Comparison of ENCODE assay signal across 16 cellular contexts in genomic region chr1:168833801-168834224, GRCh38.
A peak's percentile ranks its signal among the peaks of the same experiment; 100 is the strongest.
DNase-seq lines count a peak whose midpoint lies in the region; ATAC-seq and TF ChIP-seq lines count a peak whose summit lies in the region.
"Had no signal": no experiment of that assay in that cellular context is flagged by ENCODE, and none has a peak within 500 bp of the region (broad histone marks: within the 10 kb centered on the region; RNA-seq: fewer than 3 reads in every experiment).

No MANE protein-coding gene starts in this region.

- intact Hi-C loops in Right ventricle myocardium inferior (cut with DNase I) (loop anchor here (5.0 kb wide), 1 partner anchor 273 kb away; the partner anchor contains the start of gene ATP1B1), left ventricle myocardium superior (cut with micrococcal nuclease) (no loop called here), transverse colon (cut with DNase I; ENCODE audit: low total_unique reads) (no loop called here)

- no peaks in the 10 kb centered on the region for H3K27me3 Mint-ChIP-seq in activated naive CD8-positive, alpha-beta T cell treated with anti-CD3 and anti-CD28 coated beads for 36 hours
- no peaks in the 10 kb centered on the region for H3K27me3 Mint-ChIP-seq in activated T-cell treated with anti-CD3 and anti-CD28 coated beads, Interleukin-2, amount 50 U/mL, for 24 hours
- H3K27me3 Mint-ChIP-seq: dendritic cell treated with granulocyte-macrophage colony-stimulating factor and Interleukin-4, amounts not matched to agents 40 ng/mL and 50 ng/mL, for 4 days had no signal

- peak overlapping the region; percentile 55 for H3K27ac Mint-ChIP-seq in activated naive CD8-positive, alpha-beta T cell treated with anti-CD3 and anti-CD28 coated beads for 36 hours
- no peak overlapping the region for H3K27ac Mint-ChIP-seq in activated T-cell treated with anti-CD3 and anti-CD28 coated beads, Interleukin-2, amount 50 U/mL, for 24 hours
- H3K27ac Mint-ChIP-seq: dendritic cell treated with granulocyte-macrophage colony-stimulating factor and Interleukin-4, amounts not matched to agents 40 ng/mL and 50 ng/mL, for 4 days; IgD-negative memory B cell had no signal

- no peaks in the 10 kb centered on the region for H3K9me3 Mint-ChIP-seq in activated naive CD8-positive, alpha-beta T cell treated with anti-CD3 and anti-CD28 coated beads for 36 hours
- no peaks in the 10 kb centered on the region for H3K9me3 Mint-ChIP-seq in activated T-cell treated with anti-CD3 and anti-CD28 coated beads, Interleukin-2, amount 50 U/mL, for 24 hours
- H3K9me3 Mint-ChIP-seq: dendritic cell treated with granulocyte-macrophage colony-stimulating factor and Interleukin-4, amounts not matched to agents 40 ng/mL and 50 ng/mL, for 4 days; IgD-negative memory B cell had no signal

- H3K14ac ChIP-seq in mesenchymal stem cell (ENCODE audit: low read length in 2 of 2), result no peak overlapping the region

- H3K9ac ChIP-seq in mesenchymal stem cell (ENCODE audit: low read length), result no peak overlapping the region
- H3K9ac ChIP-seq: parathyroid adenoma had no signal

- H3K4ac ChIP-seq in mesenchymal stem cell (ENCODE audit: low read depth in 1 of 2, low read length in 2 of 2), result no peak overlapping the region

- H3K4me3 ChIP-seq in mesenchymal stem cell (ENCODE audit: insufficient read depth in 1 of 2, low read depth in 1 of 2, low read length in 2 of 2) (no peak overlapping the region), transverse colon (no peak overlapping the region)
- H3K4me3 ChIP-seq: upper lobe of left lung had no signal

- in situ Hi-C loops in transverse colon (cut with MboI; ENCODE audit: low pct_ligation_motif_present in 1 of 4, low pct_unique_long_range_greater_than_20kb in 1 of 4, low sequenced_read_pairs in 3 of 4), result no loop called here

- no peak overlapping the region for H3K4me2 ChIP-seq in mesenchymal stem cell (ENCODE audit: low read length, poor library complexity, severe bottlenecking)

- H4K8ac ChIP-seq in mesenchymal stem cell (ENCODE audit: low read length), result no peak overlapping the region

- TF ChIP-seq EP300 in transverse colon (IDR thresholded peaks at IDR 0.05; ENCODE audit: low read depth), result no peak

- TF ChIP-seq POLR2A in transverse colon (IDR thresholded peaks at IDR 0.05), result no peak

- no peaks in the 10 kb centered on the region for H3K27me3 ChIP-seq in mesenchymal stem cell (ENCODE audit: control insufficient read depth in 1 of 2, insufficient read depth in 1 of 2, low read length in 2 of 2)
- no peaks in the 10 kb centered on the region for H3K27me3 ChIP-seq in transverse colon
- H3K27me3 ChIP-seq: upper lobe of left lung had no signal

- H3K4me3 Mint-ChIP-seq in activated naive CD8-positive, alpha-beta T cell treated with anti-CD3 and anti-CD28 coated beads for 36 hours, result no peak overlapping the region
- H3K4me3 Mint-ChIP-seq in activated T-cell treated with anti-CD3 and anti-CD28 coated beads, Interleukin-2, amount 50 U/mL, for 24 hours, result no peak overlapping the region
- H3K4me3 Mint-ChIP-seq: dendritic cell treated with granulocyte-macrophage colony-stimulating factor and Interleukin-4, amounts not matched to agents 40 ng/mL and 50 ng/mL, for 4 days; IgD-negative memory B cell had no signal

- H2BK5ac ChIP-seq in mesenchymal stem cell (ENCODE audit: low read depth, low read length, poor library complexity, severe bottlenecking), result peak overlapping the region; percentile 10

- no peak for TF ChIP-seq CTCF in transverse colon (IDR thresholded peaks at IDR 0.05)

- H3K9me3 ChIP-seq in mesenchymal stem cell (ENCODE audit: control insufficient read depth, low read length) (no peaks in the 10 kb centered on the region), transverse colon (no peaks in the 10 kb centered on the region)
- H3K9me3 ChIP-seq: upper lobe of left lung had no signal

- H3K79me1 ChIP-seq in mesenchymal stem cell (replicated peaks; ENCODE audit: low read length, poor library complexity, severe bottlenecking), result no peaks in the 10 kb centered on the region

- no peak overlapping the region for H3K23ac ChIP-seq in mesenchymal stem cell (ENCODE audit: low read length in 2 of 2)

- peak; percentile 20 for ATAC-seq in Right ventricle myocardium inferior
- ATAC-seq in left ventricle myocardium superior, result no peak
- ATAC-seq in HG02623 (IDR thresholded peaks at IDR 0.05; ENCODE audit: unreplicated experiment), result no peak

- H2AK5ac ChIP-seq in mesenchymal stem cell (ENCODE audit: low read length, severe bottlenecking), result peak overlapping the region; percentile 13

- H3K4me1 ChIP-seq in mesenchymal stem cell (ENCODE audit: control insufficient read depth, insufficient read depth, low read depth, low read length) (peaks cover 3% of the 10 kb centered on the region), transverse colon (peaks cover 9 to 38% (median 17%) of the 10 kb centered on the region in 4 donors)
- H3K4me1 ChIP-seq: parathyroid adenoma had no signal

- no peak overlapping the region for H2AFZ ChIP-seq in mesenchymal stem cell (ENCODE audit: low read depth, low read length)
- H2AFZ ChIP-seq: parathyroid adenoma had no signal

- H3K27ac ChIP-seq in mesenchymal stem cell (ENCODE audit: low read length, poor library complexity, severe bottlenecking), result peak overlapping the region; percentile 60
- peak overlapping the region; percentile 56 to 76 (median 70) for H3K27ac ChIP-seq in transverse colon
- H3K27ac ChIP-seq: parathyroid adenoma had no signal

- H3K36me3 Mint-ChIP-seq in activated naive CD8-positive, alpha-beta T cell treated with anti-CD3 and anti-CD28 coated beads for 36 hours, result no peaks in the 10 kb centered on the region
- H3K36me3 Mint-ChIP-seq in activated T-cell treated with anti-CD3 and anti-CD28 coated beads, Interleukin-2, amount 50 U/mL, for 24 hours (ENCODE audit: low read depth), result no peaks in the 10 kb centered on the region
- H3K36me3 Mint-ChIP-seq: IgD-negative memory B cell had no signal

- H4K91ac ChIP-seq in mesenchymal stem cell (ENCODE audit: low read length), result no peak overlapping the region

- H3K36me3 ChIP-seq in mesenchymal stem cell (ENCODE audit: control insufficient read depth in 1 of 2, insufficient read depth in 2 of 2, low read depth in 1 of 2, low read length in 2 of 2), result no peaks in the 10 kb centered on the region
- H3K36me3 ChIP-seq in transverse colon, result no peaks in the 10 kb centered on the region
- H3K36me3 ChIP-seq: upper lobe of left lung had no signal

- DNase-seq in Right ventricle myocardium inferior (ENCODE audit: missing footprints), result no peak
- DNase-seq in left ventricle myocardium superior, result no peak
- no peak for DNase-seq in activated naive CD8-positive, alpha-beta T cell treated with anti-CD3 and anti-CD28 coated beads for 36 hours
- no peak for DNase-seq in mesenchymal stem cell
- no peak for DNase-seq in transverse colon
- no peak for DNase-seq in NAMALWA (ENCODE audit: low spot score)
- DNase-seq in activated T-cell treated with anti-CD3 and anti-CD28 coated beads, Interleukin-2, amount 50 U/mL, for 24 hours, result no peak
- DNase-seq: NCI-H1436; NCI-H524 treated with DMSO at 0.1 percent for 48 hours; RPMI8226; stimulated activated CD4-positive, alpha-beta T cell treated with anti-CD3 and anti-CD28 coated beads, Interleukin-15, amount 100 ng/mL, for 24 hours; upper lobe of left lung had no signal

- WGBS in mesenchymal stem cell, result 50% methylated on average over 4 of the region's 4 CpGs
- 43 to 47% methylated on average over 2 to 4 of the region's 4 CpGs for WGBS in transverse colon (ENCODE audit: low coverage in 1 of 2), 2 donors

- H3K18ac ChIP-seq in mesenchymal stem cell (ENCODE audit: low read depth in 1 of 2, low read length in 2 of 2), result no peak overlapping the region

- no peak overlapping the region for H2BK15ac ChIP-seq in mesenchymal stem cell (ENCODE audit: low read depth, poor library complexity, severe bottlenecking)

- H3K4me1 Mint-ChIP-seq in activated naive CD8-positive, alpha-beta T cell treated with anti-CD3 and anti-CD28 coated beads for 36 hours, result peaks cover 12% of the 10 kb centered on the region
- H3K4me1 Mint-ChIP-seq in activated T-cell treated with anti-CD3 and anti-CD28 coated beads, Interleukin-2, amount 50 U/mL, for 24 hours (ENCODE audit: low read depth), result peaks cover 13% of the 10 kb centered on the region

- H2BK12ac ChIP-seq in mesenchymal stem cell (ENCODE audit: low read length in 2 of 2), result no peak overlapping the region

- no peak overlapping the region for H2BK120ac ChIP-seq in mesenchymal stem cell (ENCODE audit: low read depth, low read length)
